15 cellular contexts compared by ENCODE assay signal in genomic region chr7:130923930-130924329, GRCh38.
A peak's percentile ranks its signal among the peaks of the same experiment; 100 is the strongest.
DNase-seq lines count a peak whose midpoint lies in the region; ATAC-seq, FAIRE-seq and TF ChIP-seq lines count a peak whose summit lies in the region.
"Had no signal": no experiment of that assay in that cellular context is flagged by ENCODE, and none has a peak within 500 bp of the region (broad histone marks: within the 10 kb centered on the region; RNA-seq: fewer than 3 reads in every experiment).

No MANE protein-coding gene starts in this region.

- no peak for DNase-seq in activated CD8-positive, alpha-beta memory T cell treated with anti-CD3 and anti-CD28 coated beads, Interleukin-2, amount 10 ng/mL, durations not matched to agents 7 days and 5 days
- DNase-seq in activated CD8-positive, alpha-beta memory T cell treated with anti-CD3 and anti-CD28 coated beads, Interleukin-2, amount 50 U/mL, for 4 hours = no peak
- DNase-seq in activated CD4-positive, alpha-beta memory T cell treated with anti-CD3 and anti-CD28 coated beads for 36 hours = no peak
- DNase-seq in H1 (ENCODE audit: low read depth in 1 of 2, low spot score in 2 of 2) (peak in 1 of 2 experiments; percentile 35), NCI-H2081 (lab: John Stamatoyannopoulos, UW) (no peak), NCI-H128 (lab: John Stamatoyannopoulos, UW; ENCODE audit: unreplicated experiment) (no peak)
- peak in 1 of 2 donors; percentile 49 for DNase-seq in stimulated activated effector memory CD8-positive, alpha-beta T cell treated with anti-CD3 and anti-CD28 coated beads, Interleukin-12 subunit alpha, Interleukin-12 subunit beta, amount 100 ng/mL, for 72 hours (ENCODE audit: low spot score in 2 of 2)
- DNase-seq: heart left ventricle, NCI-H146, NCI-H524 treated with DMSO at 0.1 percent for 48 hours, SHP77, spleen, upper lobe of left lung had no signal

- no peak overlapping the region for H2AFZ ChIP-seq in H1 (ENCODE audit: low read length)
- H2AFZ ChIP-seq: neural progenitor cell had no signal

- H4K5ac ChIP-seq in H1 (ENCODE audit: insufficient read length, low read depth, low read length) = no peak overlapping the region

- no peak for TF ChIP-seq EP300 in H1 (IDR thresholded peaks at IDR 0.05; ENCODE audit: borderline replicate concordance in 1 of 2, low read depth in 2 of 2, low read length in 2 of 2)

- no peaks in the 10 kb centered on the region for H3K79me2 ChIP-seq in H1 (ENCODE audit: control insufficient read depth in 1 of 2, insufficient read depth in 2 of 2, low read length in 2 of 2)

- H3K23ac ChIP-seq in H1 (ENCODE audit: insufficient read length) = no peak overlapping the region

- H3K9me3 ChIP-seq in H1 (ENCODE audit: insufficient read depth in 2 of 2, low read depth in 1 of 2, low read length in 1 of 2) = no peaks in the 10 kb centered on the region
- H3K9me3 ChIP-seq: heart left ventricle, spleen, upper lobe of left lung had no signal

- 0 out of 2 replicates have a peak overlapping the region, but pooled peaks have one; percentile 46 for H2BK15ac ChIP-seq in H1 (ENCODE audit: low read length)

- H3K36me3 ChIP-seq in H1 (ENCODE audit: control insufficient read depth in 2 of 4, insufficient read depth in 4 of 4, low read length in 3 of 4) = no peaks in the 10 kb centered on the region
- H3K36me3 ChIP-seq: neural progenitor cell had no signal

- H3K36me3 Mint-ChIP-seq in activated CD8-positive, alpha-beta memory T cell treated with anti-CD3 and anti-CD28 coated beads, Interleukin-2, amount 10 ng/mL, durations not matched to agents 7 days and 5 days = peaks cover 54% of the 10 kb centered on the region
- H3K36me3 Mint-ChIP-seq in activated CD4-positive, alpha-beta memory T cell treated with anti-CD3 and anti-CD28 coated beads for 36 hours = peaks cover 90% of the 10 kb centered on the region
- H3K36me3 Mint-ChIP-seq in stimulated activated effector memory CD8-positive, alpha-beta T cell treated with anti-CD3 and anti-CD28 coated beads, Interleukin-12 subunit alpha, Interleukin-12 subunit beta, amount 100 ng/mL, for 72 hours = no peaks in the 10 kb centered on the region
- H3K36me3 Mint-ChIP-seq: neural progenitor cell had no signal

- no peaks in the 10 kb centered on the region for H3K27me3 ChIP-seq in H1 (replicated peaks in 1 of 4; ENCODE audit: control insufficient read depth in 3 of 4, extremely low read depth in 1 of 4, insufficient read depth in 3 of 4, low read length in 3 of 4)
- H3K27me3 ChIP-seq: heart left ventricle, neural progenitor cell, spleen, upper lobe of left lung had no signal

- H4K20me1 ChIP-seq in H1 (replicated peaks in 1 of 2; ENCODE audit: control insufficient read depth in 1 of 2, insufficient read depth in 2 of 2, low read length in 2 of 2) = no peaks in the 10 kb centered on the region

- no peak for ATAC-seq in activated CD8-positive, alpha-beta memory T cell treated with anti-CD3 and anti-CD28 coated beads, Interleukin-2, amount 10 ng/mL, durations not matched to agents 7 days and 5 days
- no peak for ATAC-seq in stimulated activated effector memory CD8-positive, alpha-beta T cell treated with anti-CD3 and anti-CD28 coated beads, Interleukin-12 subunit alpha, Interleukin-12 subunit beta, amount 100 ng/mL, for 72 hours
- no peak for ATAC-seq in HG03442 (IDR thresholded peaks at IDR 0.05; ENCODE audit: unreplicated experiment)
- ATAC-seq: heart left ventricle had no signal

- no peak overlapping the region for H2BK20ac ChIP-seq in H1 (ENCODE audit: low read length)

- no peak overlapping the region for H3K18ac ChIP-seq in H1 (ENCODE audit: extremely low read depth, low read length)

- H3K23me2 ChIP-seq in H1 (ENCODE audit: low read depth, low read length) = no peaks in the 10 kb centered on the region

- H3K4ac ChIP-seq in H1 (replicated peaks; ENCODE audit: insufficient read length, low read depth, low read length) = no peak overlapping the region

- H2BK5ac ChIP-seq in H1 (ENCODE audit: low read depth, low read length) = no peak overlapping the region

- H2BK120ac ChIP-seq in H1 (replicated peaks; ENCODE audit: low read depth, low read length) = no peak overlapping the region

- peaks cover 87% of the 10 kb centered on the region for H3K4me1 Mint-ChIP-seq in activated CD8-positive, alpha-beta memory T cell treated with anti-CD3 and anti-CD28 coated beads, Interleukin-2, amount 10 ng/mL, durations not matched to agents 7 days and 5 days
- H3K4me1 Mint-ChIP-seq in activated CD4-positive, alpha-beta memory T cell treated with anti-CD3 and anti-CD28 coated beads for 36 hours (ENCODE audit: low read depth) = peaks cover 96% of the 10 kb centered on the region
- peaks cover 77% of the 10 kb centered on the region for H3K4me1 Mint-ChIP-seq in stimulated activated effector memory CD8-positive, alpha-beta T cell treated with anti-CD3 and anti-CD28 coated beads, Interleukin-12 subunit alpha, Interleukin-12 subunit beta, amount 100 ng/mL, for 72 hours

- FAIRE-seq in H1 (lab: Jason Lieb, UNC) = no peak

- no peak overlapping the region for H3K4me3 ChIP-seq in H1 (ENCODE audit: extremely low read depth in 1 of 4, insufficient read depth in 2 of 4, low read depth in 3 of 4, low read length in 4 of 4)
- H3K4me3 ChIP-seq: heart left ventricle, neural progenitor cell, spleen, upper lobe of left lung had no signal

- CTCF ChIA-PET in activated CD8-positive, alpha-beta memory T cell treated with anti-CD3 and anti-CD28 coated beads, Interleukin-2, amount 10 ng/mL, durations not matched to agents 7 days and 5 days (lab: Charles Lee) = interaction anchor here (2.1 to 3.3 kb wide), 2 partner anchors 10 to 27 kb away, joined by 6 to 14 read pairs; no protein-coding TSS in a partner anchor
- CTCF ChIA-PET in activated CD4-positive, alpha-beta memory T cell treated with anti-CD3 and anti-CD28 coated beads for 36 hours (lab: Charles Lee) = interaction anchor here (0.7 to 1.3 kb wide), 2 partner anchors 27 to 58 kb away, joined by 3 to 4 read pairs; no protein-coding TSS in a partner anchor
- CTCF ChIA-PET in H1 (lab: Charles Lee; ENCODE audit: partially characterized antibody) = interaction anchor here (0.9 kb wide), 1 partner anchor 64 kb away, joined by 3 read pairs; no protein-coding TSS in a partner anchor

- no peak overlapping the region; the same call in 1 of the 2 replicates for H2AK5ac ChIP-seq in H1 (ENCODE audit: low read depth, low read length)

- H3K14ac ChIP-seq in H1 (ENCODE audit: insufficient read length) = no peak overlapping the region

- TF ChIP-seq POLR2A in H1 (IDR thresholded peaks at IDR 0.05; ENCODE audit: control extremely low read depth in 1 of 2, low read depth in 2 of 2, low read length in 2 of 2) = no peak

- TF ChIP-seq RAD21 in H1 (IDR thresholded peaks at IDR 0.05 in 1 of 2, conservative IDR thresholded peaks at IDR 0.05 in 1 of 2; ENCODE audit: low read depth in 2 of 2, low read length in 2 of 2) = no peak

- WGBS in H1 (ENCODE audit: extremely low coverage in 1 of 2, insufficient coverage in 1 of 2, insufficient read length in 1 of 2, insufficient replicate concordance in 2 of 2, low coverage in 1 of 2, low lambda C conversion rate in 2 of 2, missing lambda C conversion rate in 1 of 2), 2 experiments = 92% methylated on average over 5 of the region's 5 CpGs; no CpG with 5 or more reads in 1 of the 2 experiments

- no peaks in the 10 kb centered on the region for H3K27me3 Mint-ChIP-seq in activated CD8-positive, alpha-beta memory T cell treated with anti-CD3 and anti-CD28 coated beads, Interleukin-2, amount 10 ng/mL, durations not matched to agents 7 days and 5 days
- no peaks in the 10 kb centered on the region for H3K27me3 Mint-ChIP-seq in activated CD4-positive, alpha-beta memory T cell treated with anti-CD3 and anti-CD28 coated beads for 36 hours

- peaks cover 0 to 9% (median 4%) of the 10 kb centered on the region in 4 experiments; a peak in 4 of 7 replicates for H3K4me1 ChIP-seq in H1 (replicated peaks in 1 of 4; ENCODE audit: control insufficient read depth in 3 of 4, insufficient read depth in 4 of 4, low read length in 3 of 4)

- no peak overlapping the region for H3K4me3 Mint-ChIP-seq in activated CD8-positive, alpha-beta memory T cell treated with anti-CD3 and anti-CD28 coated beads, Interleukin-2, amount 10 ng/mL, durations not matched to agents 7 days and 5 days
- H3K4me3 Mint-ChIP-seq in activated CD4-positive, alpha-beta memory T cell treated with anti-CD3 and anti-CD28 coated beads for 36 hours = no peak overlapping the region
- H3K4me3 Mint-ChIP-seq in stimulated activated effector memory CD8-positive, alpha-beta T cell treated with anti-CD3 and anti-CD28 coated beads, Interleukin-12 subunit alpha, Interleukin-12 subunit beta, amount 100 ng/mL, for 72 hours = peak overlapping the region; percentile 43
- H3K4me3 Mint-ChIP-seq: neural progenitor cell had no signal

- TF ChIP-seq CTCF in H1 (IDR thresholded peaks at IDR 0.05; ENCODE audit: control extremely low read depth in 1 of 3, insufficient read depth in 1 of 3, low read depth in 1 of 3, low read length in 3 of 3) = no peak

- no peak overlapping the region for H4K8ac ChIP-seq in H1 (ENCODE audit: extremely low read depth, insufficient read depth, low read length)

- H2BK12ac ChIP-seq in H1 (ENCODE audit: low read depth, low read length) = 0 out of 2 replicates have a peak overlapping the region, but pooled peaks have one; percentile 21

- no peak overlapping the region for H3K4me2 ChIP-seq in H1 (ENCODE audit: insufficient read depth in 1 of 2, low read depth in 2 of 2, low read length in 2 of 2)
- H3K4me2 ChIP-seq: neural progenitor cell had no signal

- H3K56ac ChIP-seq in H1 (replicated peaks; ENCODE audit: insufficient read length, low read depth, low read length) = no peak overlapping the region

- H3K9ac ChIP-seq in H1 (replicated peaks in 1 of 4; ENCODE audit: extremely low read depth in 1 of 4, low read depth in 3 of 4, low read length in 3 of 4) = no peak overlapping the region
- H3K9ac ChIP-seq: neural progenitor cell had no signal

- no peaks in the 10 kb centered on the region for H3K9me3 Mint-ChIP-seq in activated CD8-positive, alpha-beta memory T cell treated with anti-CD3 and anti-CD28 coated beads, Interleukin-2, amount 10 ng/mL, durations not matched to agents 7 days and 5 days (ENCODE audit: low read depth)
- no peaks in the 10 kb centered on the region for H3K9me3 Mint-ChIP-seq in activated CD4-positive, alpha-beta memory T cell treated with anti-CD3 and anti-CD28 coated beads for 36 hours
- no peaks in the 10 kb centered on the region for H3K9me3 Mint-ChIP-seq in stimulated activated effector memory CD8-positive, alpha-beta T cell treated with anti-CD3 and anti-CD28 coated beads, Interleukin-12 subunit alpha, Interleukin-12 subunit beta, amount 100 ng/mL, for 72 hours
- H3K9me3 Mint-ChIP-seq: neural progenitor cell had no signal

- no peak overlapping the region for H4K91ac ChIP-seq in H1 (replicated peaks; ENCODE audit: insufficient read length, low read length)

- no peak overlapping the region for H3K27ac ChIP-seq in H1 (ENCODE audit: low read depth, low read length)
- H3K27ac ChIP-seq: neural progenitor cell had no signal

- intact Hi-C loops in activated CD4-positive, alpha-beta memory T cell treated with anti-CD3 and anti-CD28 coated beads for 36 hours (cut with micrococcal nuclease) = no loop called here

- H3K79me1 ChIP-seq in H1 (ENCODE audit: low read depth, low read length) = no peaks in the 10 kb centered on the region; the same call in 1 of the 2 replicates

- peak overlapping the region; percentile 88 for H3K27ac Mint-ChIP-seq in activated CD8-positive, alpha-beta memory T cell treated with anti-CD3 and anti-CD28 coated beads, Interleukin-2, amount 10 ng/mL, durations not matched to agents 7 days and 5 days
- peak overlapping the region; percentile 92 for H3K27ac Mint-ChIP-seq in activated CD4-positive, alpha-beta memory T cell treated with anti-CD3 and anti-CD28 coated beads for 36 hours
- H3K27ac Mint-ChIP-seq in stimulated activated effector memory CD8-positive, alpha-beta T cell treated with anti-CD3 and anti-CD28 coated beads, Interleukin-12 subunit alpha, Interleukin-12 subunit beta, amount 100 ng/mL, for 72 hours = no peak overlapping the region
- H3K27ac Mint-ChIP-seq: neural progenitor cell had no signal

- POLR2A ChIA-PET in activated CD4-positive, alpha-beta memory T cell treated with anti-CD3 and anti-CD28 coated beads for 36 hours (lab: Charles Lee) = interaction anchor here (1.3 kb wide), 1 partner anchor 12 kb away, joined by 3 read pairs; no protein-coding TSS in a partner anchor
- POLR2A ChIA-PET in H1 (lab: Charles Lee; ENCODE audit: partially characterized antibody) = interaction anchor here (0.7 kb wide), 1 partner anchor 8 kb away, joined by 3 read pairs; no protein-coding TSS in a partner anchor
